ENCODE assay signal across 2 cellular contexts in genomic region chr17:21338991-21339390, GRCh38. TPM values are rescaled to one million over a fixed set of nuclear protein-coding genes. Genes with fewer than 3 reads are reported as not detected.
"Had no signal": no experiment of that assay in that cellular context is flagged by ENCODE, and none has a peak within 500 bp of the region (broad histone marks: within the 10 kb centered on the region; RNA-seq: fewer than 3 reads in every experiment).

No MANE protein-coding gene starts in this region.

RNA-seq across cellular contexts. Expression of gene KCNJ12, which starts 37.2 kb away (rescaled TPM):
- total RNA-seq: mammary epithelial cell had no signal
- polyA plus RNA-seq: immature natural killer cell had no signal
